ENCODE assay signal across 1 cellular context in the genomic region with DNA sequence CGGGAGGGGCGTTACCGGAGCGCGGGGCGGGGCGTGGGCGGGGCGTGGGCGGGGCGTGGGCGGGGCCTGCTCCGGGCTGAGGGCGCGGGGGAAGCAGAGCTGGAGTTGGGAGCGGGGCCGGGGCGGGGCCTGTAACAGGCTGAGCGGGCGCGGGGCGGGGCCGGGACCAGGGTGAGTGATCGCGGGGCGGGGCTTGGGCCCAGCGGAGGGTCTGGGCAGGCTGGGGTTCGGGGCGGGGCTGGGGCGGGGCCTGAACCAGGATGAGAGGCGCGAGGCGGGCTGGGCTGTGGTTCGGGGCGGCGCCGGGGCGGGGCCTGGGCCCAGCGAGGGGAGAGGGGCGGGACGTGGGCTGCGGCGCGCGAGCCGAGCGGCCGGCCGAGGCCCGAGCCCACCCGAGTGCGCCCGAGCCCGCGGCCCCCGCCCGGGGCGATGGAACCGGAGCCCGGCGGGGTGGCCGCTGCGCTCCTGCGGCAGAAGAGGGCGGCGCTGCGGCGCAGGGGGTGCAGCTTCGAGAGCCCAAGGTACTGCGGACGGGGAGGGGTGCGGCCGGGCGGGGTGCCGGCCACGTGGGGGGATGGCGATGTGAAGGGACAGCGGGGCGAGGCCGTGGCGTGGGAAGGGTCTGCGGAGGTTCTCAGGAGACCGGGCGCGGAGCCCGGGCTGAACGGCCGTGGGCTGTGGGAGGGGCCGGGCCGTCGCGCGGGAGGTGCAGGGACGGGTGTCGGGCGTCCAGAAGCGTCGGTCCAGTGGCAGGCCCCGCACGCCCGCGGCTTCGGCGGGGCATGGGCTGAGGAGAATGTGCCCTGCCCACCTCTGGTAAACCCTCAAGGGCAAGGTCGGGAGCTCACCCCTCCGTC.
TF ChIP-seq lines count a peak whose summit lies in the region.

No MANE protein-coding gene starts in this region.

TF ChIP-seq in Ishikawa, 13 proteins besides CTCF, POLR2A, EP300 and RAD21:
- TF ChIP-seq NFIC (IDR thresholded peaks at IDR 0.05), result no peak
- TF ChIP-seq CEBPB (IDR thresholded peaks at IDR 0.05), result no peak
- TF ChIP-seq EGR1 (IDR thresholded peaks at IDR 0.05), result no peak
- no peak for TF ChIP-seq TEAD4 (IDR thresholded peaks at IDR 0.05)
- no peak for TF ChIP-seq FOXM1 (IDR thresholded peaks at IDR 0.05; ENCODE audit: borderline replicate concordance, low read depth)
- no peak for TF ChIP-seq YY1 (IDR thresholded peaks at IDR 0.05; ENCODE audit: low read depth)
- TF ChIP-seq TCF12 (IDR thresholded peaks at IDR 0.05; ENCODE audit: low read depth), result no peak
- TF ChIP-seq ZBTB7A (IDR thresholded peaks at IDR 0.05; ENCODE audit: low read depth), result peak; percentile 63
- 0 out of 2 replicates have a peak, but pooled peaks have one; percentile 41 for TF ChIP-seq TAF1 (IDR thresholded peaks at IDR 0.05; ENCODE audit: low read depth)
- TF ChIP-seq, protein P1, sequence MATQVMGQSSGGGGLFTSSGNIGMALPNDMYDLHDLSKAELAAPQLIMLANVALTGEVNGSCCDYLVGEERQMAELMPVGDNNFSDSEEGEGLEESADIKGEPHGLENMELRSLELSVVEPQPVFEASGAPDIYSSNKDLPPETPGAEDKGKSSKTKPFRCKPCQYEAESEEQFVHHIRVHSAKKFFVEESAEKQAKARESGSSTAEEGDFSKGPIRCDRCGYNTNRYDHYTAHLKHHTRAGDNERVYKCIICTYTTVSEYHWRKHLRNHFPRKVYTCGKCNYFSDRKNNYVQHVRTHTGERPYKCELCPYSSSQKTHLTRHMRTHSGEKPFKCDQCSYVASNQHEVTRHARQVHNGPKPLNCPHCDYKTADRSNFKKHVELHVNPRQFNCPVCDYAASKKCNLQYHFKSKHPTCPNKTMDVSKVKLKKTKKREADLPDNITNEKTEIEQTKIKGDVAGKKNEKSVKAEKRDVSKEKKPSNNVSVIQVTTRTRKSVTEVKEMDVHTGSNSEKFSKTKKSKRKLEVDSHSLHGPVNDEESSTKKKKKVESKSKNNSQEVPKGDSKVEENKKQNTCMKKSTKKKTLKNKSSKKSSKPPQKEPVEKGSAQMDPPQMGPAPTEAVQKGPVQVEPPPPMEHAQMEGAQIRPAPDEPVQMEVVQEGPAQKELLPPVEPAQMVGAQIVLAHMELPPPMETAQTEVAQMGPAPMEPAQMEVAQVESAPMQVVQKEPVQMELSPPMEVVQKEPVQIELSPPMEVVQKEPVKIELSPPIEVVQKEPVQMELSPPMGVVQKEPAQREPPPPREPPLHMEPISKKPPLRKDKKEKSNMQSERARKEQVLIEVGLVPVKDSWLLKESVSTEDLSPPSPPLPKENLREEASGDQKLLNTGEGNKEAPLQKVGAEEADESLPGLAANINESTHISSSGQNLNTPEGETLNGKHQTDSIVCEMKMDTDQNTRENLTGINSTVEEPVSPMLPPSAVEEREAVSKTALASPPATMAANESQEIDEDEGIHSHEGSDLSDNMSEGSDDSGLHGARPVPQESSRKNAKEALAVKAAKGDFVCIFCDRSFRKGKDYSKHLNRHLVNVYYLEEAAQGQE (IDR thresholded peaks at IDR 0.05; ENCODE audit: low read depth), result no peak
- TF ChIP-seq CREB1 (IDR thresholded peaks at IDR 0.05; ENCODE audit: low read depth), result no peak
- TF ChIP-seq, protein P2, sequence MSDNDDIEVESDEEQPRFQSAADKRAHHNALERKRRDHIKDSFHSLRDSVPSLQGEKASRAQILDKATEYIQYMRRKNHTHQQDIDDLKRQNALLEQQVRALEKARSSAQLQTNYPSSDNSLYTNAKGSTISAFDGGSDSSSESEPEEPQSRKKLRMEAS (IDR thresholded peaks at IDR 0.05), result peak; percentile 90
- TF ChIP-seq, protein P3, sequence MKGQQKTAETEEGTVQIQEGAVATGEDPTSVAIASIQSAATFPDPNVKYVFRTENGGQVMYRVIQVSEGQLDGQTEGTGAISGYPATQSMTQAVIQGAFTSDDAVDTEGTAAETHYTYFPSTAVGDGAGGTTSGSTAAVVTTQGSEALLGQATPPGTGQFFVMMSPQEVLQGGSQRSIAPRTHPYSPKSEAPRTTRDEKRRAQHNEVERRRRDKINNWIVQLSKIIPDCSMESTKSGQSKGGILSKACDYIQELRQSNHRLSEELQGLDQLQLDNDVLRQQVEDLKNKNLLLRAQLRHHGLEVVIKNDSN (IDR thresholded peaks at IDR 0.05), result peak; percentile 73
